1 cellular context compared by ENCODE assay signal in the genomic region with DNA sequence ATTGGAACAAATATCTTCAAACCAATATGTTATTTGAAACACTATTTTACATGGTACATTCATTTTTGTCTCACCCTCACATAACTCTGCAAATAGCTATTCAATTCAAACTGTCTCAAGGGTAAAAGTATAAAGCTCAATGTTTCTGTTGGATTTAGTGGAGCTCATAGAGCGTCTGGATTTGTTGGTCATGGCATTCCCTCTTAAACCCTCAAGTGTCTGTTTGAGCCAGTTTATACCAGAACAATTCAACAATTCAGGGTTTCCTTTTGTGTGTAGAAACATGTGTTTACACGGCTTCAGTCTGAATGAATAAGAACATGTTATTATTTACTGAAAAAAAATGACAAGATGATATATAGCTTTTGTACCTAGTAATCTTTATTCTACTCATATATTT.
TF ChIP-seq lines count a peak whose summit lies in the region.

No MANE protein-coding gene starts in this region.

TF ChIP-seq in IMR-90, 13 proteins besides CTCF, POLR2A, EP300 and RAD21:
- TF ChIP-seq CEBPB (IDR thresholded peaks at IDR 0.05; ENCODE audit: low read depth, low read length): no peak
